In the genomic region with DNA sequence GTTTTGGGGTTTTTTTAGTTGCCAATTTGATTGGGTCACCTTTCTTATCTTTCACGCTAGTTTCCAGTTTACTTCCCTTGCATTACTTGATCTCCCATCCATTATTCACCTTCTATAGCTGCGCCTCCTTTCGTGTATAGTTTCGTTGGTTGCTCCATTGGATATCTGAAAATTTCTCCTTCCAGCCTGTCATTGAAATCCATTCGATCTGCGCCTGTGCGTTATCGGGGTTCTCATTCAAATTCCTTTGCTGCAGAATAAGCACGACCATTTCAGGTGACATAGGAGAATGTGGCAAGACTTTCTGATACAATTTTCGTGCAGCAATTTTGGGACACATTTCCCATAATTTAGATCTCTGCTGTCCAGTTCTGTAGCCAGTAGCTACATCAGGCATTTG, we compare ENCODE assay signal across 8 cellular contexts. TPM values are rescaled to one million over a fixed set of nuclear protein-coding genes. Genes with fewer than 3 reads are reported as not detected.
A peak's percentile ranks its signal among the peaks of the same experiment; 100 is the strongest.
DNase-seq lines count a peak whose midpoint lies in the region; ATAC-seq and TF ChIP-seq lines count a peak whose summit lies in the region.

No MANE protein-coding gene starts in this region.

- H3K27me3 ChIP-seq in ACC112 (ENCODE audit: insufficient read depth, low read length) (no peaks in the 10 kb centered on the region), HCT116 (ENCODE audit: insufficient read depth, low read length) (no peaks in the 10 kb centered on the region), lung (ENCODE audit: control insufficient read depth, insufficient read depth) (no peaks in the 10 kb centered on the region), uterus (no peaks in the 10 kb centered on the region)

- H3K9ac ChIP-seq in HCT116 (ENCODE audit: low read length), result peak overlapping the region; percentile 79

- no peak for TF ChIP-seq POLR2A in HCT116 (IDR thresholded peaks at IDR 0.05; ENCODE audit: borderline replicate concordance, extremely low read depth, insufficient read depth, insufficient read length)
- no peak for TF ChIP-seq POLR2A in uterus (IDR thresholded peaks at IDR 0.05)

- RAD21 ChIA-PET in HCT116 (lab: Charles Lee; ENCODE audit: low non-redundant PET in 1 of 2, low total read pairs in 2 of 2, uncharacterized antibody in 2 of 2, unreplicated experiment in 2 of 2), result no interaction called here

- WGBS in lung, 2 donors, result 4 to 8% methylated on average over 10 of the region's 10 CpGs

- CTCF ChIA-PET in HCT116 (lab: Charles Lee), result no interaction called here

- intact Hi-C loops in HCT116 (cut with micrococcal nuclease), result loop anchor here (10.0 kb wide), 1 partner anchor 155 kb away; the partner anchor contains the start of gene ING2
- intact Hi-C loops in uterus (cut with DNase I; ENCODE audit: low total_unique reads), result no loop called here

- TF ChIP-seq CTCF in HCT116 (IDR thresholded peaks at IDR 0.05 in 2 of 3, conservative IDR thresholded peaks at IDR 0.05 in 1 of 3; ENCODE audit: borderline replicate concordance in 1 of 3, insufficient read depth in 1 of 3, low read depth in 2 of 3, low read length in 2 of 3) (no peak), astrocyte of the spinal cord (IDR thresholded peaks at IDR 0.05; ENCODE audit: low read depth, low read length) (no peak), lung (IDR thresholded peaks at IDR 0.05; ENCODE audit: control extremely low read depth, extremely low read depth) (no peak), uterus (IDR thresholded peaks at IDR 0.05) (no peak)

- in situ Hi-C loops in astrocyte of the spinal cord (cut with HindIII; ENCODE audit: low sequenced_read_pairs), result no loop called here

- peak overlapping the region; percentile 79 for H3K4me2 ChIP-seq in HCT116 (ENCODE audit: low read length)

- H4K20me1 ChIP-seq in HCT116 (ENCODE audit: insufficient read depth), result no peaks in the 10 kb centered on the region

- H3K36me3 ChIP-seq in ACC112 (ENCODE audit: insufficient read depth, low read length), result peaks cover 13% of the 10 kb centered on the region
- H3K36me3 ChIP-seq in HCT116 (ENCODE audit: control insufficient read depth in 1 of 2, insufficient read depth in 2 of 2, low read length in 2 of 2), result no peaks in the 10 kb centered on the region
- H3K36me3 ChIP-seq in lung (ENCODE audit: control insufficient read depth in 2 of 2, insufficient read depth in 2 of 2, low read length in 2 of 2), result peaks cover 0 to 5% of the 10 kb centered on the region in 2 donors
- H3K36me3 ChIP-seq in uterus, result no peaks in the 10 kb centered on the region

- DNase-seq in HCT116 (ENCODE audit: low read depth, low spot score), result no peak
- no peak for DNase-seq in astrocyte of the spinal cord (ENCODE audit: low read depth, low spot score)
- no peak for DNase-seq in lung (ENCODE audit: low spot score)
- DNase-seq in uterus, result no peak
- DNase-seq in NCI-H2171 treated with DMSO at 0.1 percent for 48 hours (lab: John Stamatoyannopoulos, UW), result no peak
- DNase-seq in NCI-H2171 (lab: John Stamatoyannopoulos, UW), result no peak

- BruUV-seq in HCT116 (replicated peaks; lab: Mats Ljungman, UMichigan), result TSS peak; percentile 72

- H3K4me3 ChIP-seq in ACC112 (ENCODE audit: low read depth, low read length), result peak overlapping the region; percentile 99
- peak overlapping the region; percentile 66 to 77 for H3K4me3 ChIP-seq in HCT116 (replicated peaks in 1 of 2; ENCODE audit: low read depth in 1 of 2, low read length in 2 of 2)
- peak overlapping the region; percentile 86 for H3K4me3 ChIP-seq in astrocyte of the spinal cord (ENCODE audit: low read depth, low read length)
- H3K4me3 ChIP-seq in lung, result peak overlapping the region; percentile 89
- H3K4me3 ChIP-seq in uterus, result peak overlapping the region; percentile 42 to 76

- no peaks in the 10 kb centered on the region for H3K9me2 ChIP-seq in HCT116 (ENCODE audit: insufficient read depth)

- H3K27ac ChIP-seq in ACC112 (ENCODE audit: low read depth, low read length), result peak overlapping the region; percentile 62
- no peak overlapping the region for H3K27ac ChIP-seq in HCT116 (ENCODE audit: low read depth, low read length)
- H3K27ac ChIP-seq in lung (ENCODE audit: low read depth in 1 of 2, low read length in 1 of 2), result peak overlapping the region; percentile 49 to 97
- H3K27ac ChIP-seq in uterus, result peak overlapping the region; percentile 84 to 91

- TF ChIP-seq RAD21 in HCT116 (IDR thresholded peaks at IDR 0.05; ENCODE audit: low read depth), result no peak

- ATAC-seq in HCT116, result no peak
- ATAC-seq in lung (ENCODE audit: insufficient read depth, low FRiP score), result no peak
- no peak for ATAC-seq in HG02885 (IDR thresholded peaks at IDR 0.05; ENCODE audit: poor library complexity, unreplicated experiment)

- peak overlapping the region; percentile 93 for H2AFZ ChIP-seq in ACC112 (ENCODE audit: low read length, unreplicated experiment)
- no peak overlapping the region for H2AFZ ChIP-seq in HCT116 (ENCODE audit: low read depth, low read length, poor library complexity, severe bottlenecking)

- H3K79me2 ChIP-seq in ACC112 (ENCODE audit: control insufficient read depth, insufficient read depth, low read length, unreplicated experiment) (peaks cover 59% of the 10 kb centered on the region), HCT116 (ENCODE audit: insufficient read depth, low read length) (peaks cover 25% of the 10 kb centered on the region)

- POLR2A ChIA-PET in HCT116 (lab: Charles Lee), result no interaction called here

- H3K4me1 ChIP-seq in ACC112 (ENCODE audit: control insufficient read depth, insufficient read depth, low read length, unreplicated experiment) (peaks cover 11% of the 10 kb centered on the region), HCT116 (ENCODE audit: control insufficient read depth in 1 of 2, insufficient read depth in 2 of 2, low read length in 2 of 2) (peaks cover 3 to 11% of the 10 kb centered on the region in 2 experiments; a peak in 2 of 4 replicates), lung (ENCODE audit: control insufficient read depth in 2 of 2, insufficient read depth in 2 of 2, low read length in 2 of 2) (peaks cover 4 to 12% of the 10 kb centered on the region in 2 donors), uterus (peaks cover 6 to 8% of the 10 kb centered on the region in 2 donors)

- H3K9me3 ChIP-seq in HCT116 (ENCODE audit: control insufficient read depth in 1 of 2, insufficient read depth in 1 of 2, low read depth in 1 of 2, low read length in 2 of 2) (no peaks in the 10 kb centered on the region), lung (ENCODE audit: control insufficient read depth in 2 of 2, insufficient read depth in 1 of 2, low read length in 1 of 2) (no peaks in the 10 kb centered on the region), uterus (no peaks in the 10 kb centered on the region)

TF ChIP-seq in HCT116, 20 proteins besides CTCF, POLR2A, EP300 and RAD21:
- TF ChIP-seq, protein P1, sequence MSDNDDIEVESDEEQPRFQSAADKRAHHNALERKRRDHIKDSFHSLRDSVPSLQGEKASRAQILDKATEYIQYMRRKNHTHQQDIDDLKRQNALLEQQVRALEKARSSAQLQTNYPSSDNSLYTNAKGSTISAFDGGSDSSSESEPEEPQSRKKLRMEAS (IDR thresholded peaks at IDR 0.05), result no peak
- TF ChIP-seq JUND (IDR thresholded peaks at IDR 0.05), result no peak
- no peak for TF ChIP-seq ATF3 (IDR thresholded peaks at IDR 0.05)
- no peak for TF ChIP-seq CEBPB (IDR thresholded peaks at IDR 0.05; ENCODE audit: low read depth)
- no peak for TF ChIP-seq REST (IDR thresholded peaks at IDR 0.05; ENCODE audit: low read depth)
- no peak for TF ChIP-seq FOSL1 (IDR thresholded peaks at IDR 0.05; ENCODE audit: low read depth)

RNA-seq across cellular contexts. Expression of gene TRAPPC11, which starts 0.8 kb away (rescaled TPM):
- total RNA-seq in HCT116 (2021; ENCODE audit: unreplicated experiment) (15.6 TPM), lung (10 to 100 TPM; 35.3 to 80.1 TPM), uterus (10 to 100 TPM; 18.4 to 96.8 (median 53.5) TPM)
- 5.8 and 7.2 TPM in 2 replicates for polyA plus RNA-seq in HCT116 (2012)
- 10 to 100 TPM; 15.5 to 15.6 TPM for polyA plus RNA-seq in lung

RNA-seq across cellular contexts. Expression of gene RWDD4, which starts 0.9 kb away (rescaled TPM):
- total RNA-seq in HCT116 (2021; ENCODE audit: unreplicated experiment) (11.9 TPM), lung (10 to 100 TPM; 18.5 to 19.9 TPM), uterus (10 to 100 TPM; 11.8 to 31.2 (median 19.3) TPM)
- polyA plus RNA-seq in HCT116 (2012), result 3.9 and 4.6 TPM in 2 replicates
- 10 to 100 TPM; 10.9 to 13.5 TPM for polyA plus RNA-seq in lung
